Comparison of ENCODE assay signal across 1 cellular context in the genomic region with DNA sequence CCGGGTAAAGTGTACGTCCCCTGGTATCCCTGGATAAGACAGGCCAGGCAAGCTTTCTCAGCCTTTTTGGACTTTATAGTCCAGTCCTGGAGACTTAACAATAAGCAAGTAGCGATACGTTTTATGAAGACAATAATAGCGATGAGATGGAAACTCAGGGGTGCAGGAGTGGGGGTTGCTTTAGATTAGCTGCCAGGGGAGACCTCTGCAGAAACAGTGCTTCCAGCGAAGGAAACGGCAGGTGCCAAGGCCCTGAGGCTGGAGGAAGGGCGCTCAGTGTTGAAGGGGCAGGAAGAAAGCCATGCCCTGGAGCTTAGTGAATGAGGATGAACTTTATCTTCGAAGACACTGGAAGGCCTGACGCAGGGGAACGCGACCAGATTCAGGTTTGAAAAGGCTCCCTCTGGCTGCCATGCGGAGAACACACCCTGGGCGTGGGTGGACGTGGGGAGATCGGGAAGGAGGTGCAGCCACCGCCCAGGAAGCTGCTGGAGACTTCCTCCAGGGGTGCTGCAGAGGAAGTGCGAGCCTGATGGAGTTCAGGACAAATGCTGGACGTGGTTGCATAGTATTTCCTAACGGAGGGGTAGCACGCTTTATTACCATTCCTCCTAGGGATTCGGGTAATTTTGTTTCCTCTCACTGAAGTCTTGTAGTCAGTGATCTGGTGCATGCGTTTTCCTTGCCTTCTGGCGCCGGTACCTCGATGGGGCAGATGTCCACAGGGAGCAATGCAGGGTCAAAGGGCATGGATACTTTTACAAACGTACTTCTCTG.
TF ChIP-seq lines count a peak whose summit lies in the region.

No MANE protein-coding gene starts in this region.

TF ChIP-seq in HepG2, 621 proteins besides CTCF, POLR2A, EP300 and RAD21 (continued from another document and continues in another):
- TF ChIP-seq, protein P1, sequence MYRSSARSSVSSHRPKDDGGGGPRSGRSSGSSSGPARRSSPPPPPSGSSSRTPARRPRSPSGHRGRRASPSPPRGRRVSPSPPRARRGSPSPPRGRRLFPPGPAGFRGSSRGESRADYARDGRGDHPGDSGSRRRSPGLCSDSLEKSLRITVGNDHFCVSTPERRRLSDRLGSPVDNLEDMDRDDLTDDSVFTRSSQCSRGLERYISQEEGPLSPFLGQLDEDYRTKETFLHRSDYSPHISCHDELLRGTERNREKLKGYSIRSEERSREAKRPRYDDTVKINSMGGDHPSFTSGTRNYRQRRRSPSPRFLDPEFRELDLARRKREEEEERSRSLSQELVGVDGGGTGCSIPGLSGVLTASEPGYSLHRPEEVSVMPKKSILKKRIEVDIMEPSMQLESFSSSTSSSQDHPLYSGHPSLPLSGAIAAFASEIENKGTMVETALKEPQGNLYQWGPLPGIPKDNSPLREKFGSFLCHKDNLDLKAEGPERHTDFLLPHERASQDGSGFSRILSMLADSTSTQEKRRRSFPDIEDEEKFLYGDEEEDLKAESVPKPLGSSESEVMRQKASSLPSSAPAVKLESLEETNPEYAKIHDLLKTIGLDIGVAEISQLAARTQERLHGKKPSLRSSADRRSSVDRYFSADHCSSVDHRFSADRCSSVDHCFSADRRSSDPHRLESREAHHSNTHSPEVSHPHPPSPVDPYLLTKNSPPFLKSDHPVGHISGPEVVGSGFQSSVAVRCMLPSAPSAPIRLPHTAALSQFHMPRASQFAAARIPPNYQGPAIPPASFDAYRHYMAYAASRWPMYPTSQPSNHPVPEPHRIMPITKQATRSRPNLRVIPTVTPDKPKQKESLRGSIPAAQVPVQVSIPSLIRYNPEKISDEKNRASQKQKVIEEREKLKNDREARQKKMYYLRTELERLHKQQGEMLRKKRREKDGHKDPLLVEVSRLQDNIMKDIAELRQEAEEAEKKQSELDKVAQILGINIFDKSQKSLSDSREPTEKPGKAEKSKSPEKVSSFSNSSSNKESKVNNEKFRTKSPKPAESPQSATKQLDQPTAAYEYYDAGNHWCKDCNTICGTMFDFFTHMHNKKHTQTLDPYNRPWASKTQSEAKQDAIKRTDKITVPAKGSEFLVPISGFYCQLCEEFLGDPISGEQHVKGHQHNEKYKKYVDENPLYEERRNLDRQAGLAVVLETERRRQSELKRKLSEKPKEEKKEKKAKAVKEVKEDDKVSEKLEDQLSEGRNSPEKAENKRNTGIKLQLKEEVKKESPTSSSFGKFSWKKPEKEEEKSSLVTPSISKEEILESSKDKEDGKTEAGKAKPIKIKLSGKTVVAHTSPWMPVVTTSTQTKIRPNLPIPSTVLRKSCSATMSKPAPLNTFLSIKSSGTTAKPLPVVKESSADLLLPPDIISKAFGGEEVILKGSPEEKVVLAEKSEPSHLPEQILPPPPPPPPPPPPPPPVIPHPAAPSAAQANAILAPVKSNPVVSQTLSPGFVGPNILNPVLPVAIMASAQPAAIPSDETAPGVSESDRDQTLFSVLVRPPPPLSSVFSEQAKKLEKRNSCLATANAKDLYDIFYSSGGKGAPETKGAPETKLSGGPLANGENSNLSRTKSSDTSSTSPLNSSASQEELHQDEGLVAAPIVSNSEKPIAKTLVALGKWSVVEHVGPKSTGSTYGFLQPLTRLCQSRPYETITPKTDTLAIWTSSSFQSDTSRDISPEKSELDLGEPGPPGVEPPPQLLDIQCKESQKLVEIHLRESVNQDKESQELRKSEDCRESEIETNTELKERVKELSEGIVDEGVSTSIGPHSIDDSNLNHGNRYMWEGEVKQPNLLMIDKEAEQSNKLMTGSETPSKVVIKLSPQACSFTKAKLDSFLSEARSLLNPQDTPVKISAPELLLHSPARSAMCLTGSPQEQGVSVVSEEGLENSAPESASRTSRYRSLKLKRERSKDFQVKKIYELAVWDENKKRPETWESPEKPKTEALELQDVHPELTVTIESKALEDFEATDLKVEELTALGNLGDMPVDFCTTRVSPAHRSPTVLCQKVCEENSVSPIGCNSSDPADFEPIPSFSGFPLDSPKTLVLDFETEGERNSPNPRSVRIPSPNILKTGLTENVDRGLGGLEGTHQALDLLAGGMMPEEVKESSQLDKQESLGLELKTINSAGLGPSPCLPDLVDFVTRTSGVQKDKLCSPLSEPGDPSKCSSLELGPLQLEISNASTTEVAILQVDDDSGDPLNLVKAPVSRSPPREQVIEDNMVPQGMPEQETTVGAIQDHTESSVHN (CRISPR knock-in tag; IDR thresholded peaks at IDR 0.05), result no peak
- TF ChIP-seq MEIS1 (CRISPR knock-in tag; IDR thresholded peaks at IDR 0.05; ENCODE audit: borderline replicate concordance), result peak; percentile 85; the same call in 1 of the 2 replicates
- no peak for TF ChIP-seq EED (CRISPR knock-in tag; IDR thresholded peaks at IDR 0.05)
- TF ChIP-seq ZNF709 (CRISPR knock-in tag; IDR thresholded peaks at IDR 0.05), result peak; percentile 26; the same call in 1 of the 2 replicates
- TF ChIP-seq ZNF773 (CRISPR knock-in tag; IDR thresholded peaks at IDR 0.05; ENCODE audit: borderline replicate concordance), result no peak
- no peak; the same call in 1 of the 2 replicates for TF ChIP-seq ZNF891 (CRISPR knock-in tag; IDR thresholded peaks at IDR 0.05)
- TF ChIP-seq BCL6 (CRISPR knock-in tag; IDR thresholded peaks at IDR 0.05), result no peak
- TF ChIP-seq MED13 (CRISPR knock-in tag; IDR thresholded peaks at IDR 0.05), result no peak
- TF ChIP-seq, protein P2, sequence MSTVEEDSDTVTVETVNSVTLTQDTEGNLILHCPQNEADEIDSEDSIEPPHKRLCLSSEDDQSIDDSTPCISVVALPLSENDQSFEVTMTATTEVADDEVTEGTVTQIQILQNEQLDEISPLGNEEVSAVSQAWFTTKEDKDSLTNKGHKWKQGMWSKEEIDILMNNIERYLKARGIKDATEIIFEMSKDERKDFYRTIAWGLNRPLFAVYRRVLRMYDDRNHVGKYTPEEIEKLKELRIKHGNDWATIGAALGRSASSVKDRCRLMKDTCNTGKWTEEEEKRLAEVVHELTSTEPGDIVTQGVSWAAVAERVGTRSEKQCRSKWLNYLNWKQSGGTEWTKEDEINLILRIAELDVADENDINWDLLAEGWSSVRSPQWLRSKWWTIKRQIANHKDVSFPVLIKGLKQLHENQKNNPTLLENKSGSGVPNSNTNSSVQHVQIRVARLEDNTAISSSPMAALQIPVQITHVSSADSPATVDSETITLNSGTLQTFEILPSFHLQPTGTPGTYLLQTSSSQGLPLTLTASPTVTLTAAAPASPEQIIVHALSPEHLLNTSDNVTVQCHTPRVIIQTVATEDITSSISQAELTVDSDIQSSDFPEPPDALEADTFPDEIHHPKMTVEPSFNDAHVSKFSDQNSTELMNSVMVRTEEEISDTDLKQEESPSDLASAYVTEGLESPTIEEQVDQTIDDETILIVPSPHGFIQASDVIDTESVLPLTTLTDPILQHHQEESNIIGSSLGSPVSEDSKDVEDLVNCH (CRISPR knock-in tag; IDR thresholded peaks at IDR 0.05), result no peak
- no peak for TF ChIP-seq ZNF343 (CRISPR knock-in tag; IDR thresholded peaks at IDR 0.05)
- no peak for TF ChIP-seq PTBP1 (IDR thresholded peaks at IDR 0.05; ENCODE audit: low read depth, low read length, poor library complexity, severe bottlenecking)
- no peak for TF ChIP-seq CREM (IDR thresholded peaks at IDR 0.05)
- no peak for TF ChIP-seq CREM (CRISPR knock-in tag; IDR thresholded peaks at IDR 0.05)
- no peak for TF ChIP-seq ZNF468 (CRISPR knock-in tag; IDR thresholded peaks at IDR 0.05)
- TF ChIP-seq ZNF570 (CRISPR knock-in tag; IDR thresholded peaks at IDR 0.05; ENCODE audit: borderline replicate concordance), result no peak
- no peak for TF ChIP-seq ZNF776 (CRISPR knock-in tag; IDR thresholded peaks at IDR 0.05)
- TF ChIP-seq ISX (CRISPR knock-in tag; conservative IDR thresholded peaks at IDR 0.05), result no peak
- TF ChIP-seq, protein P3, sequence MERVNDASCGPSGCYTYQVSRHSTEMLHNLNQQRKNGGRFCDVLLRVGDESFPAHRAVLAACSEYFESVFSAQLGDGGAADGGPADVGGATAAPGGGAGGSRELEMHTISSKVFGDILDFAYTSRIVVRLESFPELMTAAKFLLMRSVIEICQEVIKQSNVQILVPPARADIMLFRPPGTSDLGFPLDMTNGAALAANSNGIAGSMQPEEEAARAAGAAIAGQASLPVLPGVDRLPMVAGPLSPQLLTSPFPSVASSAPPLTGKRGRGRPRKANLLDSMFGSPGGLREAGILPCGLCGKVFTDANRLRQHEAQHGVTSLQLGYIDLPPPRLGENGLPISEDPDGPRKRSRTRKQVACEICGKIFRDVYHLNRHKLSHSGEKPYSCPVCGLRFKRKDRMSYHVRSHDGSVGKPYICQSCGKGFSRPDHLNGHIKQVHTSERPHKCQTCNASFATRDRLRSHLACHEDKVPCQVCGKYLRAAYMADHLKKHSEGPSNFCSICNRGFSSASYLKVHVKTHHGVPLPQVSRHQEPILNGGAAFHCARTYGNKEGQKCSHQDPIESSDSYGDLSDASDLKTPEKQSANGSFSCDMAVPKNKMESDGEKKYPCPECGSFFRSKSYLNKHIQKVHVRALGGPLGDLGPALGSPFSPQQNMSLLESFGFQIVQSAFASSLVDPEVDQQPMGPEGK (CRISPR knock-in tag; IDR thresholded peaks at IDR 0.05), result 0 out of 2 replicates have a peak, but pooled peaks have one; percentile 42
- 0 out of 2 replicates have a peak, but pooled peaks have one; percentile 89 for TF ChIP-seq NFATC3 (CRISPR knock-in tag; IDR thresholded peaks at IDR 0.05)
- TF ChIP-seq RFX3 (CRISPR knock-in tag; IDR thresholded peaks at IDR 0.05), result no peak
- peak; percentile 55; the same call in 1 of the 2 replicates for TF ChIP-seq PHF21A (CRISPR knock-in tag; IDR thresholded peaks at IDR 0.05)
- no peak for TF ChIP-seq PRMT3 (CRISPR knock-in tag; IDR thresholded peaks at IDR 0.05; ENCODE audit: borderline replicate concordance, low read depth)
- TF ChIP-seq NFE2 (CRISPR knock-in tag; IDR thresholded peaks at IDR 0.05), result no peak
- TF ChIP-seq, protein P4, sequence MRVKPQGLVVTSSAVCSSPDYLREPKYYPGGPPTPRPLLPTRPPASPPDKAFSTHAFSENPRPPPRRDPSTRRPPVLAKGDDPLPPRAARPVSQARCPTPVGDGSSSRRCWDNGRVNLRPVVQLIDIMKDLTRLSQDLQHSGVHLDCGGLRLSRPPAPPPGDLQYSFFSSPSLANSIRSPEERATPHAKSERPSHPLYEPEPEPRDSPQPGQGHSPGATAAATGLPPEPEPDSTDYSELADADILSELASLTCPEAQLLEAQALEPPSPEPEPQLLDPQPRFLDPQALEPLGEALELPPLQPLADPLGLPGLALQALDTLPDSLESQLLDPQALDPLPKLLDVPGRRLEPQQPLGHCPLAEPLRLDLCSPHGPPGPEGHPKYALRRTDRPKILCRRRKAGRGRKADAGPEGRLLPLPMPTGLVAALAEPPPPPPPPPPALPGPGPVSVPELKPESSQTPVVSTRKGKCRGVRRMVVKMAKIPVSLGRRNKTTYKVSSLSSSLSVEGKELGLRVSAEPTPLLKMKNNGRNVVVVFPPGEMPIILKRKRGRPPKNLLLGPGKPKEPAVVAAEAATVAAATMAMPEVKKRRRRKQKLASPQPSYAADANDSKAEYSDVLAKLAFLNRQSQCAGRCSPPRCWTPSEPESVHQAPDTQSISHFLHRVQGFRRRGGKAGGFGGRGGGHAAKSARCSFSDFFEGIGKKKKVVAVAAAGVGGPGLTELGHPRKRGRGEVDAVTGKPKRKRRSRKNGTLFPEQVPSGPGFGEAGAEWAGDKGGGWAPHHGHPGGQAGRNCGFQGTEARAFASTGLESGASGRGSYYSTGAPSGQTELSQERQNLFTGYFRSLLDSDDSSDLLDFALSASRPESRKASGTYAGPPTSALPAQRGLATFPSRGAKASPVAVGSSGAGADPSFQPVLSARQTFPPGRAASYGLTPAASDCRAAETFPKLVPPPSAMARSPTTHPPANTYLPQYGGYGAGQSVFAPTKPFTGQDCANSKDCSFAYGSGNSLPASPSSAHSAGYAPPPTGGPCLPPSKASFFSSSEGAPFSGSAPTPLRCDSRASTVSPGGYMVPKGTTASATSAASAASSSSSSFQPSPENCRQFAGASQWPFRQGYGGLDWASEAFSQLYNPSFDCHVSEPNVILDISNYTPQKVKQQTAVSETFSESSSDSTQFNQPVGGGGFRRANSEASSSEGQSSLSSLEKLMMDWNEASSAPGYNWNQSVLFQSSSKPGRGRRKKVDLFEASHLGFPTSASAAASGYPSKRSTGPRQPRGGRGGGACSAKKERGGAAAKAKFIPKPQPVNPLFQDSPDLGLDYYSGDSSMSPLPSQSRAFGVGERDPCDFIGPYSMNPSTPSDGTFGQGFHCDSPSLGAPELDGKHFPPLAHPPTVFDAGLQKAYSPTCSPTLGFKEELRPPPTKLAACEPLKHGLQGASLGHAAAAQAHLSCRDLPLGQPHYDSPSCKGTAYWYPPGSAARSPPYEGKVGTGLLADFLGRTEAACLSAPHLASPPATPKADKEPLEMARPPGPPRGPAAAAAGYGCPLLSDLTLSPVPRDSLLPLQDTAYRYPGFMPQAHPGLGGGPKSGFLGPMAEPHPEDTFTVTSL (CRISPR knock-in tag; IDR thresholded peaks at IDR 0.05; ENCODE audit: borderline replicate concordance), result no peak
- TF ChIP-seq FLYWCH1 (CRISPR knock-in tag; IDR thresholded peaks at IDR 0.05), result no peak
- no peak for TF ChIP-seq SIN3B (IDR thresholded peaks at IDR 0.05; ENCODE audit: low read length)
- TF ChIP-seq ZSCAN9 (CRISPR knock-in tag; IDR thresholded peaks at IDR 0.05; ENCODE audit: borderline replicate concordance), result no peak; the same call in 1 of the 2 replicates
- TF ChIP-seq BORCS8-MEF2B (CRISPR knock-in tag; IDR thresholded peaks at IDR 0.05), result no peak
- TF ChIP-seq NFKB2 (CRISPR knock-in tag; IDR thresholded peaks at IDR 0.05; ENCODE audit: borderline replicate concordance), result peak; percentile 30; the same call in 1 of the 2 replicates
- no peak for TF ChIP-seq ZNF569 (CRISPR knock-in tag; IDR thresholded peaks at IDR 0.05; ENCODE audit: borderline replicate concordance)
- no peak for TF ChIP-seq ZNF558 (CRISPR knock-in tag; IDR thresholded peaks at IDR 0.05; ENCODE audit: borderline replicate concordance)
- TF ChIP-seq ZNF550 (CRISPR knock-in tag; IDR thresholded peaks at IDR 0.05; ENCODE audit: borderline replicate concordance), result no peak
- peak; percentile 30; the same call in 1 of the 2 replicates for TF ChIP-seq ZMYM3 (CRISPR knock-in tag; IDR thresholded peaks at IDR 0.05)
- 0 out of 2 replicates have a peak, but pooled peaks have one; percentile 28 for TF ChIP-seq RARA (CRISPR knock-in tag; IDR thresholded peaks at IDR 0.05)
